In genomic region chr15:97745481-97746071, GRCh38 we compare ENCODE assay signal across 1 cellular context.
TF ChIP-seq lines count a peak whose summit lies in the region.

No MANE protein-coding gene starts in this region.

TF ChIP-seq in liver, 16 proteins besides CTCF, POLR2A, EP300 and RAD21 (continued from another document):
- TF ChIP-seq ZBTB33 (IDR thresholded peaks at IDR 0.05) (no peak), MAX (IDR thresholded peaks at IDR 0.05) (no peak)
